ENCODE assay signal across 24 cellular contexts in genomic region chr1:178898401-178898800, GRCh38. TPM values are rescaled to one million over a fixed set of nuclear protein-coding genes. Genes with fewer than 3 reads are reported as not detected.
DNase-seq lines count a peak whose midpoint lies in the region; ATAC-seq and TF ChIP-seq lines count a peak whose summit lies in the region.
"Had no signal": no experiment of that assay in that cellular context is flagged by ENCODE, and none has a peak within 500 bp of the region (broad histone marks: within the 10 kb centered on the region; RNA-seq: fewer than 3 reads in every experiment).

No MANE protein-coding gene starts in this region.

- H3K27me3 ChIP-seq in psoas muscle (ENCODE audit: insufficient read depth in 3 of 3, low read length in 2 of 3), result no peaks in the 10 kb centered on the region

- TF ChIP-seq CTCF in psoas muscle (IDR thresholded peaks at IDR 0.05), result no peak

- no peak overlapping the region for H3K4me3 Mint-ChIP-seq in activated naive CD8-positive, alpha-beta T cell treated with anti-CD3 and anti-CD28 coated beads, Interleukin-2, amount 50 U/mL, for 24 hours
- H3K4me3 Mint-ChIP-seq in activated naive CD8-positive, alpha-beta T cell treated with anti-CD3 and anti-CD28 coated beads for 36 hours, result no peak overlapping the region
- no peak overlapping the region for H3K4me3 Mint-ChIP-seq in activated T-helper 17 cell treated with anti-CD3 and anti-CD28 coated beads, Interleukin-2, amount 50 U/mL, for 72 hours

- H3K27ac ChIP-seq in psoas muscle, result no peak overlapping the region
- H3K27ac ChIP-seq: A549, GM23248 had no signal

- 91 to 100% (median 98%) methylated on average over 1 of the region's 1 CpG for WGBS in psoas muscle, 3 donors

- H3K4me1 ChIP-seq in psoas muscle, result no peaks in the 10 kb centered on the region
- H3K4me1 ChIP-seq: A549 had no signal

- peaks cover 18% of the 10 kb centered on the region for H3K36me3 Mint-ChIP-seq in activated naive CD8-positive, alpha-beta T cell treated with anti-CD3 and anti-CD28 coated beads, Interleukin-2, amount 50 U/mL, for 24 hours (ENCODE audit: low read depth)
- peaks cover 26% of the 10 kb centered on the region for H3K36me3 Mint-ChIP-seq in activated naive CD8-positive, alpha-beta T cell treated with anti-CD3 and anti-CD28 coated beads for 36 hours
- peaks cover 19% of the 10 kb centered on the region for H3K36me3 Mint-ChIP-seq in activated T-helper 17 cell treated with anti-CD3 and anti-CD28 coated beads, Interleukin-2, amount 50 U/mL, for 72 hours (ENCODE audit: low read depth)

- no peaks in the 10 kb centered on the region for H3K27me3 Mint-ChIP-seq in activated naive CD8-positive, alpha-beta T cell treated with anti-CD3 and anti-CD28 coated beads, Interleukin-2, amount 50 U/mL, for 24 hours
- H3K27me3 Mint-ChIP-seq in activated naive CD8-positive, alpha-beta T cell treated with anti-CD3 and anti-CD28 coated beads for 36 hours, result no peaks in the 10 kb centered on the region
- no peaks in the 10 kb centered on the region for H3K27me3 Mint-ChIP-seq in activated T-helper 17 cell treated with anti-CD3 and anti-CD28 coated beads, Interleukin-2, amount 50 U/mL, for 72 hours

- H3K9me3 Mint-ChIP-seq in activated naive CD8-positive, alpha-beta T cell treated with anti-CD3 and anti-CD28 coated beads, Interleukin-2, amount 50 U/mL, for 24 hours, result peaks cover 8% of the 10 kb centered on the region
- H3K9me3 Mint-ChIP-seq in activated naive CD8-positive, alpha-beta T cell treated with anti-CD3 and anti-CD28 coated beads for 36 hours, result peaks cover 4% of the 10 kb centered on the region
- peaks cover 10% of the 10 kb centered on the region for H3K9me3 Mint-ChIP-seq in activated T-helper 17 cell treated with anti-CD3 and anti-CD28 coated beads, Interleukin-2, amount 50 U/mL, for 72 hours

- no peaks in the 10 kb centered on the region for H3K36me3 ChIP-seq in psoas muscle (ENCODE audit: insufficient read depth in 1 of 2, low read depth in 1 of 2)

- H3K4me3 ChIP-seq in psoas muscle, result no peak overlapping the region
- H3K4me3 ChIP-seq: A549, GM23248 had no signal

- peak; percentile 68 for ATAC-seq in activated naive CD8-positive, alpha-beta T cell treated with anti-CD3 and anti-CD28 coated beads, Interleukin-2, amount 50 U/mL, for 24 hours
- ATAC-seq in activated T-helper 17 cell treated with anti-CD3 and anti-CD28 coated beads, Interleukin-2, amount 50 U/mL, for 72 hours (replicated peaks), result peak; percentile 60
- ATAC-seq in stimulated activated naive CD8-positive, alpha-beta T cell treated with anti-CD3 and anti-CD28 coated beads, Interleukin-15, Interleukin-2, amounts not matched to agents 100 U/mL and 50 U/mL, for 24 hours, result peak; percentile 52
- no peak for ATAC-seq in psoas muscle
- ATAC-seq: A549 had no signal

- DNase-seq in activated naive CD8-positive, alpha-beta T cell treated with anti-CD3 and anti-CD28 coated beads, Interleukin-2, amount 50 U/mL, for 24 hours, result no peak
- DNase-seq in activated naive CD8-positive, alpha-beta T cell treated with anti-CD3 and anti-CD28 coated beads for 36 hours, result no peak
- DNase-seq in stimulated activated naive CD8-positive, alpha-beta T cell treated with anti-CD3 and anti-CD28 coated beads, Interleukin-15, Interleukin-2, amounts not matched to agents 100 U/mL and 50 U/mL, for 24 hours, result no peak
- DNase-seq in NCI-H345 (lab: John Stamatoyannopoulos, UW), result no peak
- no peak for DNase-seq in psoas muscle
- DNase-seq in GM19240 (ENCODE audit: insufficient read length, low spot score), result no peak
- DNase-seq: 8988T; ACHN; AML-193; C1 segment of cervical spinal cord; Calu3; CD4-positive, alpha-beta memory T cell; COR-L47; DMS53; DMS79 treated with DMSO at 0.1 percent for 48 hours; GF-D8; GM23248; H7; HCEC 1CT had no signal

- H3K27ac Mint-ChIP-seq in activated naive CD8-positive, alpha-beta T cell treated with anti-CD3 and anti-CD28 coated beads, Interleukin-2, amount 50 U/mL, for 24 hours, result no peak overlapping the region
- no peak overlapping the region for H3K27ac Mint-ChIP-seq in activated naive CD8-positive, alpha-beta T cell treated with anti-CD3 and anti-CD28 coated beads for 36 hours
- H3K27ac Mint-ChIP-seq in activated T-helper 17 cell treated with anti-CD3 and anti-CD28 coated beads, Interleukin-2, amount 50 U/mL, for 72 hours, result no peak overlapping the region
- H3K27ac Mint-ChIP-seq: CD4-positive, alpha-beta memory T cell had no signal

- H3K4me1 Mint-ChIP-seq in activated naive CD8-positive, alpha-beta T cell treated with anti-CD3 and anti-CD28 coated beads, Interleukin-2, amount 50 U/mL, for 24 hours, result peaks cover 14% of the 10 kb centered on the region
- H3K4me1 Mint-ChIP-seq in activated naive CD8-positive, alpha-beta T cell treated with anti-CD3 and anti-CD28 coated beads for 36 hours, result peaks cover 10% of the 10 kb centered on the region
- H3K4me1 Mint-ChIP-seq in activated T-helper 17 cell treated with anti-CD3 and anti-CD28 coated beads, Interleukin-2, amount 50 U/mL, for 72 hours, result peaks cover 4% of the 10 kb centered on the region

- intact Hi-C loops in psoas muscle (cut with DNase I), result no loop called here

- no peaks in the 10 kb centered on the region for H3K9me3 ChIP-seq in psoas muscle
- H3K9me3 ChIP-seq: A549 had no signal

RNA-seq across cellular contexts. Expression of gene ANGPTL1, which starts 27.5 kb away (rescaled TPM):
- total RNA-seq in activated naive CD8-positive, alpha-beta T cell treated with anti-CD3 and anti-CD28 coated beads for 36 hours, result not detected
- total RNA-seq in activated T-helper 17 cell treated with anti-CD3 and anti-CD28 coated beads, Interleukin-2, amount 50 U/mL, for 72 hours, result not detected
- 10 to 100 TPM; 25.3 to 46.9 (median 42.2) TPM for total RNA-seq in psoas muscle
- 10 to 100 TPM; 12.9 to 52.4 (median 26.1) TPM for polyA plus RNA-seq in psoas muscle
- total RNA-seq: CD4-positive, alpha-beta memory T cell; Daoy; G401; H1; H7 had no signal
- polyA plus RNA-seq: CD4-positive, alpha-beta memory T cell; H1 had no signal

Comparison
In these comparisons a context has a peak if more than half of its experiments do, and no peak if none do; other contexts are left out.
1. ATAC-seq: peak in activated naive CD8-positive, alpha-beta T cell treated with anti-CD3 and anti-CD28 coated beads, Interleukin-2, amount 50 U/mL, for 24 hours (single experiment), activated T-helper 17 cell treated with anti-CD3 and anti-CD28 coated beads, Interleukin-2, amount 50 U/mL, for 72 hours (single experiment) and stimulated activated naive CD8-positive, alpha-beta T cell treated with anti-CD3 and anti-CD28 coated beads, Interleukin-15, Interleukin-2, amounts not matched to agents 100 U/mL and 50 U/mL, for 24 hours (single experiment); none in psoas muscle (0 of 4).
2. RNA of gene ANGPTL1, which starts 27.5 kb away (total RNA-seq): 25.3 to 46.9 TPM in psoas muscle; not detected in activated naive CD8-positive, alpha-beta T cell treated with anti-CD3 and anti-CD28 coated beads for 36 hours and not detected in activated T-helper 17 cell treated with anti-CD3 and anti-CD28 coated beads, Interleukin-2, amount 50 U/mL, for 72 hours; every median in the first group is over 10 times any median in the second.